2 cellular contexts compared by ENCODE assay signal in the genomic region with DNA sequence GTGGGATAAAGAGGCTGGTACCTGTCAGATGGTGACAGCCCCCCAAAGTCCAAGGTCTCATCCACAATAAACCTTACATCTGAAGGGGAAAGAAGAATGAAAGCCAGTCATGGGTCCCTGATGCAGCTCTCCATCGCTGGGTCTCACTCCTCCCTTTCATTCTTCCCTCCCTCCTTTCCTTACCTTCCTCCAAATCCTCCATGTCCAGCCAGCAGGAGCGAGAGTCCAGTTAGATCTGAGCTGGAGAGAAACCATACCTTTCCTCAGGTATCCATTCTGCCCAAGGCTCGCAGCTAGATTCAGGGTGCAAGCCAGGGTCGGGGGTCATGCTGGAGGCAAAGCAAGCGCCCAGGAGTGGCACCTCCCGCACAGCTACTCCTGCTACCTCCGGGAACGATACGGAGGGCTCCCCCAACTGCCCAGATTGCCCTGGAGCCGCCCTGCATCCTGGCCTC.
TF ChIP-seq lines count a peak whose summit lies in the region.

No MANE protein-coding gene starts in this region.

TF ChIP-seq in GM23338, 12 proteins besides CTCF, POLR2A, EP300 and RAD21 (continued from another document):
- TF ChIP-seq, protein P1, sequence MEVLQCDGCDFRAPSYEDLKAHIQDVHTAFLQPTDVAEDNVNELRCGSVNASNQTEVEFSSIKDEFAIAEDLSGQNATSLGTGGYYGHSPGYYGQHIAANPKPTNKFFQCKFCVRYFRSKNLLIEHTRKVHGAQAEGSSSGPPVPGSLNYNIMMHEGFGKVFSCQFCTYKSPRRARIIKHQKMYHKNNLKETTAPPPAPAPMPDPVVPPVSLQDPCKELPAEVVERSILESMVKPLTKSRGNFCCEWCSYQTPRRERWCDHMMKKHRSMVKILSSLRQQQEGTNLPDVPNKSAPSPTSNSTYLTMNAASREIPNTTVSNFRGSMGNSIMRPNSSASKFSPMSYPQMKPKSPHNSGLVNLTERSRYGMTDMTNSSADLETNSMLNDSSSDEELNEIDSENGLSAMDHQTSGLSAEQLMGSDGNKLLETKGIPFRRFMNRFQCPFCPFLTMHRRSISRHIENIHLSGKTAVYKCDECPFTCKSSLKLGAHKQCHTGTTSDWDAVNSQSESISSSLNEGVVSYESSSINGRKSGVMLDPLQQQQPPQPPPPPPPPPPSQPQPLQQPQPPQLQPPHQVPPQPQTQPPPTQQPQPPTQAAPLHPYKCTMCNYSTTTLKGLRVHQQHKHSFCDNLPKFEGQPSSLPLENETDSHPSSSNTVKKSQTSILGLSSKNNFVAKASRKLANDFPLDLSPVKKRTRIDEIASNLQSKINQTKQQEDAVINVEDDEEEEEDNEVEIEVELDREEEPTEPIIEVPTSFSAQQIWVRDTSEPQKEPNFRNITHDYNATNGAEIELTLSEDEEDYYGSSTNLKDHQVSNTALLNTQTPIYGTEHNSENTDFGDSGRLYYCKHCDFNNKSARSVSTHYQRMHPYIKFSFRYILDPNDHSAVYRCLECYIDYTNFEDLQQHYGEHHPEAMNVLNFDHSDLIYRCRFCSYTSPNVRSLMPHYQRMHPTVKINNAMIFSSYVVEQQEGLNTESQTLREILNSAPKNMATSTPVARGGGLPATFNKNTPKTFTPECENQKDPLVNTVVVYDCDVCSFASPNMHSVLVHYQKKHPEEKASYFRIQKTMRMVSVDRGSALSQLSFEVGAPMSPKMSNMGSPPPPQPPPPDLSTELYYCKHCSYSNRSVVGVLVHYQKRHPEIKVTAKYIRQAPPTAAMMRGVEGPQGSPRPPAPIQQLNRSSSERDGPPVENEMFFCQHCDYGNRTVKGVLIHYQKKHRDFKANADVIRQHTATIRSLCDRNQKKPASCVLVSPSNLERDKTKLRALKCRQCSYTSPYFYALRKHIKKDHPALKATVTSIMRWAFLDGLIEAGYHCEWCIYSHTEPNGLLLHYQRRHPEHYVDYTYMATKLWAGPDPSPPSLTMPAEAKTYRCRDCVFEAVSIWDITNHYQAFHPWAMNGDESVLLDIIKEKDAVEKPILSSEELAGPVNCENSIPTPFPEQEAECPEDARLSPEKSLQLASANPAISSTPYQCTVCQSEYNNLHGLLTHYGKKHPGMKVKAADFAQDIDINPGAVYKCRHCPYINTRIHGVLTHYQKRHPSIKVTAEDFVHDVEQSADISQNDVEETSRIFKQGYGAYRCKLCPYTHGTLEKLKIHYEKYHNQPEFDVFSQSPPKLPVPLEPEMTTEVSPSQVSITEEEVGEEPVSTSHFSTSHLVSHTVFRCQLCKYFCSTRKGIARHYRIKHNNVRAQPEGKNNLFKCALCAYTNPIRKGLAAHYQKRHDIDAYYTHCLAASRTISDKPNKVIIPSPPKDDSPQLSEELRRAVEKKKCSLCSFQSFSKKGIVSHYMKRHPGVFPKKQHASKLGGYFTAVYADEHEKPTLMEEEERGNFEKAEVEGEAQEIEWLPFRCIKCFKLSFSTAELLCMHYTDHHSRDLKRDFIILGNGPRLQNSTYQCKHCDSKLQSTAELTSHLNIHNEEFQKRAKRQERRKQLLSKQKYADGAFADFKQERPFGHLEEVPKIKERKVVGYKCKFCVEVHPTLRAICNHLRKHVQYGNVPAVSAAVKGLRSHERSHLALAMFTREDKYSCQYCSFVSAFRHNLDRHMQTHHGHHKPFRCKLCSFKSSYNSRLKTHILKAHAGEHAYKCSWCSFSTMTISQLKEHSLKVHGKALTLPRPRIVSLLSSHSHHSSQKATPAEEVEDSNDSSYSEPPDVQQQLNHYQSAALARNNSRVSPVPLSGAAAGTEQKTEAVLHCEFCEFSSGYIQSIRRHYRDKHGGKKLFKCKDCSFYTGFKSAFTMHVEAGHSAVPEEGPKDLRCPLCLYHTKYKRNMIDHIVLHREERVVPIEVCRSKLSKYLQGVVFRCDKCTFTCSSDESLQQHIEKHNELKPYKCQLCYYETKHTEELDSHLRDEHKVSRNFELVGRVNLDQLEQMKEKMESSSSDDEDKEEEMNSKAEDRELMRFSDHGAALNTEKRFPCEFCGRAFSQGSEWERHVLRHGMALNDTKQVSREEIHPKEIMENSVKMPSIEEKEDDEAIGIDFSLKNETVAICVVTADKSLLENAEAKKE (CRISPR knock-in tag; IDR thresholded peaks at IDR 0.05): no peak
- no peak for TF ChIP-seq ZNF114 (CRISPR knock-in tag; IDR thresholded peaks at IDR 0.05)
- no peak for TF ChIP-seq NANOG (IDR thresholded peaks at IDR 0.05; ENCODE audit: borderline replicate concordance)
- no peak for TF ChIP-seq ZNF331 (CRISPR knock-in tag; IDR thresholded peaks at IDR 0.05; ENCODE audit: low read depth)
- no peak for TF ChIP-seq EZH2 (IDR thresholded peaks at IDR 0.05; ENCODE audit: low read depth, unreplicated experiment)
- TF ChIP-seq, protein P2, sequence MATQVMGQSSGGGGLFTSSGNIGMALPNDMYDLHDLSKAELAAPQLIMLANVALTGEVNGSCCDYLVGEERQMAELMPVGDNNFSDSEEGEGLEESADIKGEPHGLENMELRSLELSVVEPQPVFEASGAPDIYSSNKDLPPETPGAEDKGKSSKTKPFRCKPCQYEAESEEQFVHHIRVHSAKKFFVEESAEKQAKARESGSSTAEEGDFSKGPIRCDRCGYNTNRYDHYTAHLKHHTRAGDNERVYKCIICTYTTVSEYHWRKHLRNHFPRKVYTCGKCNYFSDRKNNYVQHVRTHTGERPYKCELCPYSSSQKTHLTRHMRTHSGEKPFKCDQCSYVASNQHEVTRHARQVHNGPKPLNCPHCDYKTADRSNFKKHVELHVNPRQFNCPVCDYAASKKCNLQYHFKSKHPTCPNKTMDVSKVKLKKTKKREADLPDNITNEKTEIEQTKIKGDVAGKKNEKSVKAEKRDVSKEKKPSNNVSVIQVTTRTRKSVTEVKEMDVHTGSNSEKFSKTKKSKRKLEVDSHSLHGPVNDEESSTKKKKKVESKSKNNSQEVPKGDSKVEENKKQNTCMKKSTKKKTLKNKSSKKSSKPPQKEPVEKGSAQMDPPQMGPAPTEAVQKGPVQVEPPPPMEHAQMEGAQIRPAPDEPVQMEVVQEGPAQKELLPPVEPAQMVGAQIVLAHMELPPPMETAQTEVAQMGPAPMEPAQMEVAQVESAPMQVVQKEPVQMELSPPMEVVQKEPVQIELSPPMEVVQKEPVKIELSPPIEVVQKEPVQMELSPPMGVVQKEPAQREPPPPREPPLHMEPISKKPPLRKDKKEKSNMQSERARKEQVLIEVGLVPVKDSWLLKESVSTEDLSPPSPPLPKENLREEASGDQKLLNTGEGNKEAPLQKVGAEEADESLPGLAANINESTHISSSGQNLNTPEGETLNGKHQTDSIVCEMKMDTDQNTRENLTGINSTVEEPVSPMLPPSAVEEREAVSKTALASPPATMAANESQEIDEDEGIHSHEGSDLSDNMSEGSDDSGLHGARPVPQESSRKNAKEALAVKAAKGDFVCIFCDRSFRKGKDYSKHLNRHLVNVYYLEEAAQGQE (IDR thresholded peaks at IDR 0.05; ENCODE audit: unreplicated experiment): no peak
- TF ChIP-seq CREB1 (CRISPR knock-in tag; IDR thresholded peaks at IDR 0.05; ENCODE audit: low read depth): no peak
- no peak for TF ChIP-seq EZH2phosphoT487 (IDR thresholded peaks at IDR 0.05; ENCODE audit: unreplicated experiment)
- TF ChIP-seq POLR2AphosphoS5 (IDR thresholded peaks at IDR 0.05; ENCODE audit: low read depth): no peak
- no peak for TF ChIP-seq JUNB (IDR thresholded peaks at IDR 0.05; ENCODE audit: unreplicated experiment)

TF ChIP-seq in SK-N-SH treated with all-trans-retinoic acid at 6 μM for 48 hours, 23 proteins besides CTCF, POLR2A, EP300 and RAD21 (continued from another document):
- TF ChIP-seq, protein P3, sequence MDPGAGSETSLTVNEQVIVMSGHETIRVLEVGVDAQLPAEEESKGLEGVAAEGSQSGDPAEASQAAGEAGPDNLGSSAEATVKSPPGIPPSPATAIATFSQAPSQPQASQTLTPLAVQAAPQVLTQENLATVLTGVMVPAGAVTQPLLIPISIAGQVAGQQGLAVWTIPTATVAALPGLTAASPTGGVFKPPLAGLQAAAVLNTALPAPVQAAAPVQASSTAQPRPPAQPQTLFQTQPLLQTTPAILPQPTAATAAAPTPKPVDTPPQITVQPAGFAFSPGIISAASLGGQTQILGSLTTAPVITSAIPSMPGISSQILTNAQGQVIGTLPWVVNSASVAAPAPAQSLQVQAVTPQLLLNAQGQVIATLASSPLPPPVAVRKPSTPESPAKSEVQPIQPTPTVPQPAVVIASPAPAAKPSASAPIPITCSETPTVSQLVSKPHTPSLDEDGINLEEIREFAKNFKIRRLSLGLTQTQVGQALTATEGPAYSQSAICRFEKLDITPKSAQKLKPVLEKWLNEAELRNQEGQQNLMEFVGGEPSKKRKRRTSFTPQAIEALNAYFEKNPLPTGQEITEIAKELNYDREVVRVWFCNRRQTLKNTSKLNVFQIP (CRISPR knock-in tag; IDR thresholded peaks at IDR 0.05; ENCODE audit: borderline replicate concordance, low read depth): no peak
- TF ChIP-seq ZFP30 (CRISPR knock-in tag; IDR thresholded peaks at IDR 0.05): no peak
- TF ChIP-seq ZNF565 (CRISPR knock-in tag; conservative IDR thresholded peaks at IDR 0.05; ENCODE audit: low read depth): no peak
- TF ChIP-seq, protein P4, sequence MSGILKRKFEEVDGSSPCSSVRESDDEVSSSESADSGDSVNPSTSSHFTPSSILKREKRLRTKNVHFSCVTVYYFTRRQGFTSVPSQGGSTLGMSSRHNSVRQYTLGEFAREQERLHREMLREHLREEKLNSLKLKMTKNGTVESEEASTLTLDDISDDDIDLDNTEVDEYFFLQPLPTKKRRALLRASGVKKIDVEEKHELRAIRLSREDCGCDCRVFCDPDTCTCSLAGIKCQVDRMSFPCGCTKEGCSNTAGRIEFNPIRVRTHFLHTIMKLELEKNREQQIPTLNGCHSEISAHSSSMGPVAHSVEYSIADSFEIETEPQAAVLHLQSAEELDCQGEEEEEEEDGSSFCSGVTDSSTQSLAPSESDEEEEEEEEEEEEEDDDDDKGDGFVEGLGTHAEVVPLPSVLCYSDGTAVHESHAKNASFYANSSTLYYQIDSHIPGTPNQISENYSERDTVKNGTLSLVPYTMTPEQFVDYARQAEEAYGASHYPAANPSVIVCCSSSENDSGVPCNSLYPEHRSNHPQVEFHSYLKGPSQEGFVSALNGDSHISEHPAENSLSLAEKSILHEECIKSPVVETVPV (CRISPR knock-in tag; IDR thresholded peaks at IDR 0.05): no peak
- TF ChIP-seq TOX (CRISPR knock-in tag; IDR thresholded peaks at IDR 0.05; ENCODE audit: borderline replicate concordance): no peak
- no peak for TF ChIP-seq ARNTL (CRISPR knock-in tag; IDR thresholded peaks at IDR 0.05; ENCODE audit: borderline replicate concordance, low read depth)
- TF ChIP-seq SNAI2 (CRISPR knock-in tag; IDR thresholded peaks at IDR 0.05): no peak
- TF ChIP-seq ZFP3 (CRISPR knock-in tag; IDR thresholded peaks at IDR 0.05): no peak
- no peak for TF ChIP-seq PPARA (CRISPR knock-in tag; IDR thresholded peaks at IDR 0.05; ENCODE audit: borderline replicate concordance)
- TF ChIP-seq BACH2 (CRISPR knock-in tag; IDR thresholded peaks at IDR 0.05; ENCODE audit: borderline replicate concordance): no peak
- no peak for TF ChIP-seq ESRRG (CRISPR knock-in tag; IDR thresholded peaks at IDR 0.05)
- no peak for TF ChIP-seq RARB (CRISPR knock-in tag; IDR thresholded peaks at IDR 0.05)
